Comparison of ENCODE assay signal across 19 cellular contexts in the genomic region with DNA sequence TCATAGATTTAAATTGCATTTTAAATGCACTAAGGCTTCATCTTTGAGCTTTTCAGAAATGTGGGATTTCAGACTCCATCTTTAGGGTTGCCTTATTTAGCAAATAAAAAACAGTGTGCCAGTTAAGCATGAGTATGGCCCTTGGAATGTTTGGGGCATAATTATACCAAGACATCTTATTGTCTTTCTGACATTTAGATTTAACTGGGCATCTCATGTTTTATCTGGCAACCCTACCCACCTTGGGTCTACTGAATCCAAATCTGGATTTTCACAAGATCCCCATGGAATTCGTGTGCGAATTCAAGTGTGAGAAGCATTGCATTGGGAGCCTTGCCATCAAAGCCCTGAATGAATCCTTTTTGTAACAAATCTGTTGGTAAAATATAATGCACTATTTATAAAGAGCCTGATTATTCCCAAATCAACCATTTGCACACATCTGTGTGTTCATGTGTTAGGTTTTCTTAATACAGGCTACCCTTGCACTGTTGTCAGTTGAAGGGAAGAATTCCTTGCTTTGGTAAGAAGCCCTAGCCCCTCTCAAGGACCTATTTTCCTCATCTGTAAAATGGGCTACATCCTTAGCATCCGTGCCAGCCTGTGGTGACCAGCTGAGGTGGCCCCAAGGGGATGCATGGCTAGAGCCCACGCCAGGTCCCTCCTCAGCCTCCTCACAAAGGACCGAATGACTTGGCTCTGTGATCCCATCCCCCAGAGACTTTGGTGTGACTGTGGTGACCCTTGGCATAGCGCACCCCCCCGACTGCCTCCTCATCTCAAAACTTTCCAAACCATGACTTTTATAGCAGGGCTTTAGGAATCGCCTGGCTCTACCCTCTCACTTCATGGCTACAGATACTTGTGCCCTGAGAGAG. TPM values are rescaled to one million over a fixed set of nuclear protein-coding genes. Genes with fewer than 3 reads are reported as not detected.
DNase-seq lines count a peak whose midpoint lies in the region; ATAC-seq and TF ChIP-seq lines count a peak whose summit lies in the region.
"Had no signal": no experiment of that assay in that cellular context is flagged by ENCODE, and none has a peak within 500 bp of the region (broad histone marks: within the 10 kb centered on the region; RNA-seq: fewer than 3 reads in every experiment).

No MANE protein-coding gene starts in this region.

- H4K91ac ChIP-seq in neuronal stem cell (ENCODE audit: low read depth, low read length, poor library complexity) = no peak overlapping the region

- no peak for TF ChIP-seq EP300 in SK-N-SH (IDR thresholded peaks at IDR 0.05; ENCODE audit: borderline replicate concordance in 1 of 2, low read depth in 1 of 2, low read length in 1 of 2)

- peaks cover 29% of the 10 kb centered on the region for H3F3A ChIP-seq in SK-N-SH (replicated peaks; ENCODE audit: insufficient read depth)

- H3K4me3 ChIP-seq in SK-N-SH (ENCODE audit: low read depth in 2 of 2, low read length in 1 of 2) (no peak overlapping the region), dorsolateral prefrontal cortex (peak overlapping the region in 2 of 59 donors; percentile 10 to 14), neuronal stem cell (ENCODE audit: low read length in 2 of 2) (no peak overlapping the region), tibial artery (no peak overlapping the region)
- H3K4me3 ChIP-seq: BLaER1, psoas muscle had no signal

- no peak for DNase-seq in SK-N-SH
- DNase-seq in dorsolateral prefrontal cortex = no peak
- DNase-seq in neuronal stem cell (ENCODE audit: low spot score) = no peak
- DNase-seq in tibial artery = no peak
- DNase-seq in foreskin melanocyte = no peak
- no peak for DNase-seq in NCI-H128 (lab: John Stamatoyannopoulos, UW; ENCODE audit: unreplicated experiment)
- no peak for DNase-seq in COR-L47 (lab: John Stamatoyannopoulos, UW)
- DNase-seq: activated gamma-delta T cell, dermis blood vessel endothelial cell, DMS153, erythroblast, H7, left colon, NCI-H1694, psoas muscle, SHP77 had no signal

- POLR2A ChIA-PET in SK-N-SH (lab: Yijun Ruan, JAX) = no interaction called here

- CTCF ChIA-PET in SK-N-SH (lab: Yijun Ruan, JAX) = no interaction called here

- H3K36me3 ChIP-seq in SK-N-SH (replicated peaks in 1 of 2; ENCODE audit: control insufficient read depth in 1 of 2, insufficient read depth in 2 of 2, low read length in 1 of 2) = no peaks in the 10 kb centered on the region
- H3K36me3 ChIP-seq in neuronal stem cell (replicated peaks in 1 of 2; ENCODE audit: control insufficient read depth in 2 of 2, insufficient read depth in 2 of 2, low read length in 2 of 2) = no peaks in the 10 kb centered on the region
- no peaks in the 10 kb centered on the region for H3K36me3 ChIP-seq in tibial artery
- H3K36me3 ChIP-seq: BLaER1 had no signal

- peaks cover 63% of the 10 kb centered on the region for H3K79me2 ChIP-seq in SK-N-SH (ENCODE audit: insufficient read depth)

- H3K9me3 ChIP-seq in SK-N-SH (no peaks in the 10 kb centered on the region), neuronal stem cell (replicated peaks in 1 of 2; ENCODE audit: control insufficient read depth in 2 of 2, insufficient read depth in 1 of 2, low read depth in 1 of 2, low read length in 2 of 2) (no peaks in the 10 kb centered on the region), tibial artery (no peaks in the 10 kb centered on the region)
- H3K9me3 ChIP-seq: BLaER1, psoas muscle had no signal

- no peak overlapping the region for H2BK15ac ChIP-seq in neuronal stem cell (ENCODE audit: low read length)

- H2BK12ac ChIP-seq in neuronal stem cell (ENCODE audit: low read length) = no peak overlapping the region

- no peak for ATAC-seq in SK-N-SH treated with all-trans-retinoic acid at 6 μM for 48 hours
- ATAC-seq: left colon, psoas muscle had no signal

- peak overlapping the region; percentile 37 for H3K18ac ChIP-seq in neuronal stem cell (ENCODE audit: low read length)

- H3K9me2 ChIP-seq in SK-N-SH = no peaks in the 10 kb centered on the region

- no peak overlapping the region for H2BK120ac ChIP-seq in neuronal stem cell (ENCODE audit: low read depth, low read length)

- H4K8ac ChIP-seq in neuronal stem cell (ENCODE audit: low read depth, low read length) = no peak overlapping the region

- H2AFZ ChIP-seq in SK-N-SH (ENCODE audit: low read depth) (no peak overlapping the region), neuronal stem cell (ENCODE audit: low read length) (no peak overlapping the region)

- H2BK5ac ChIP-seq in neuronal stem cell (ENCODE audit: low read length) = no peak overlapping the region

- no peak overlapping the region for H2AK5ac ChIP-seq in neuronal stem cell (ENCODE audit: low read depth, low read length)

- no peaks in the 10 kb centered on the region for H3K27me3 ChIP-seq in SK-N-SH (ENCODE audit: insufficient read depth)
- H3K27me3 ChIP-seq in dorsolateral prefrontal cortex = no peaks in the 10 kb centered on the region
- H3K27me3 ChIP-seq in neuronal stem cell (ENCODE audit: control insufficient read depth in 3 of 3, insufficient read depth in 3 of 3, low read depth in 1 of 3, low read length in 3 of 3) = no peaks in the 10 kb centered on the region
- H3K27me3 ChIP-seq in tibial artery = no peaks in the 10 kb centered on the region
- H3K27me3 ChIP-seq: BLaER1 had no signal

- H3K4me2 ChIP-seq in SK-N-SH (peak overlapping the region; percentile 4; the same call in 1 of the 2 replicates), neuronal stem cell (ENCODE audit: insufficient read depth, low read length, poor library complexity, severe bottlenecking) (no peak overlapping the region)
- H3K4me2 ChIP-seq: BLaER1 had no signal

- no peak overlapping the region for H3K9ac ChIP-seq in SK-N-SH
- no peak overlapping the region for H3K9ac ChIP-seq in neuronal stem cell (ENCODE audit: low read depth, low read length, poor library complexity)
- H3K9ac ChIP-seq: BLaER1 had no signal

- no peaks in the 10 kb centered on the region for H3K79me1 ChIP-seq in neuronal stem cell (ENCODE audit: low read depth, low read length)

- H3K4me1 ChIP-seq in SK-N-SH (ENCODE audit: control insufficient read depth in 1 of 2, insufficient read depth in 2 of 2, low read depth in 1 of 2, low read length in 1 of 2) (peaks cover 18 to 64% of the 10 kb centered on the region in 2 experiments), neuronal stem cell (ENCODE audit: control insufficient read depth in 2 of 2, insufficient read depth in 1 of 2, low read depth in 1 of 2, low read length in 2 of 2) (peaks cover 6 to 15% of the 10 kb centered on the region in 2 donors), tibial artery (peaks cover 5 to 100% (median 97%) of the 10 kb centered on the region in 4 donors)

- H3K27ac ChIP-seq in SK-N-SH (ENCODE audit: low read depth in 2 of 2, low read length in 1 of 2) (peak overlapping the region; percentile 22 to 95; a peak in 3 of 4 replicates), dorsolateral prefrontal cortex (peak overlapping the region in 58 of 59 donors; percentile 38 to 100 (median 98)), neuronal stem cell (replicated peaks; ENCODE audit: low read length) (no peak overlapping the region), tibial artery (peak overlapping the region; percentile 92 to 95)
- H3K27ac ChIP-seq: 22Rv1, BLaER1, psoas muscle had no signal

- H3K23ac ChIP-seq in neuronal stem cell (ENCODE audit: low read depth, low read length, poor library complexity) = no peak overlapping the region

- intact Hi-C loops in dorsolateral prefrontal cortex (cut with DNase I) (loop anchor here (5.0 kb wide), 1 partner anchor 64 kb away; no protein-coding TSS in a partner anchor), tibial artery (cut with DNase I; ENCODE audit: low total_unique reads) (loop anchor here (5.0 kb wide), 1 partner anchor 41 kb away; no protein-coding TSS in a partner anchor)

- no peak for TF ChIP-seq RAD21 in SK-N-SH (IDR thresholded peaks at IDR 0.05; ENCODE audit: low read length)

- no peaks in the 10 kb centered on the region for H4K20me1 ChIP-seq in SK-N-SH (ENCODE audit: insufficient read depth)
- H4K20me1 ChIP-seq: BLaER1 had no signal

- TF ChIP-seq CTCF in SK-N-SH (IDR thresholded peaks at IDR 0.05) (no peak), dorsolateral prefrontal cortex (IDR thresholded peaks at IDR 0.05 in 54 of 56, conservative IDR thresholded peaks at IDR 0.05 in 2 of 56; ENCODE audit: low read depth in 1 of 56, partially characterized antibody in 56 of 56) (no peak), tibial artery (IDR thresholded peaks at IDR 0.05) (no peak)

- H3K14ac ChIP-seq in neuronal stem cell (ENCODE audit: low read length) = no peak overlapping the region

- H3K4ac ChIP-seq in neuronal stem cell (ENCODE audit: low read length) = no peak overlapping the region

- WGBS in SK-N-SH (ENCODE audit: low lambda C conversion rate) = 98% methylated on average over 6 of the region's 8 CpGs
- no CpG with 5 or more reads among the region's 8 CpGs for WGBS in neuronal stem cell (ENCODE audit: extremely low coverage in 2 of 2, insufficient read length in 2 of 2, insufficient replicate concordance in 1 of 2), 2 donors

TF ChIP-seq in SK-N-SH, 30 proteins besides CTCF, POLR2A, EP300 and RAD21 (continues in another document):
- TF ChIP-seq, protein P1, sequence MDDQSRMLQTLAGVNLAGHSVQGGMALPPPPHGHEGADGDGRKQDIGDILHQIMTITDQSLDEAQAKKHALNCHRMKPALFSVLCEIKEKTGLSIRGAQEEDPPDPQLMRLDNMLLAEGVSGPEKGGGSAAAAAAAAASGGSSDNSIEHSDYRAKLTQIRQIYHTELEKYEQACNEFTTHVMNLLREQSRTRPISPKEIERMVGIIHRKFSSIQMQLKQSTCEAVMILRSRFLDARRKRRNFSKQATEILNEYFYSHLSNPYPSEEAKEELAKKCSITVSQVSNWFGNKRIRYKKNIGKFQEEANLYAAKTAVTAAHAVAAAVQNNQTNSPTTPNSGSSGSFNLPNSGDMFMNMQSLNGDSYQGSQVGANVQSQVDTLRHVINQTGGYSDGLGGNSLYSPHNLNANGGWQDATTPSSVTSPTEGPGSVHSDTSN (IDR thresholded peaks at IDR 0.05) = 0 out of 2 replicates have a peak, but pooled peaks have one; percentile 36

TF ChIP-seq in SK-N-SH treated with all-trans-retinoic acid at 6 μM for 48 hours, 23 proteins besides CTCF, POLR2A, EP300 and RAD21 (continues in another document):
- TF ChIP-seq ESRRG (CRISPR knock-in tag; IDR thresholded peaks at IDR 0.05) = no peak
- no peak for TF ChIP-seq TOX (CRISPR knock-in tag; IDR thresholded peaks at IDR 0.05; ENCODE audit: borderline replicate concordance)
- no peak for TF ChIP-seq GLIS3 (CRISPR knock-in tag; IDR thresholded peaks at IDR 0.05)

RNA-seq across cellular contexts. Expression of a gene that starts 8.1 kb away (rescaled TPM):
- 168 and 172 TPM in 2 replicates for polyA plus RNA-seq in SK-N-SH (2012; rRNA removed)
- polyA plus RNA-seq in SK-N-SH (2012; cell fraction: cytosol; rRNA removed) = 82.7 and 123 TPM in 2 replicates
- 205 and 218 TPM in 2 replicates for polyA plus RNA-seq in SK-N-SH (2012; cell fraction: nucleus; rRNA removed)
- 100 to 1,000 TPM in 119 of 120 experiments, 10 to 100 TPM in 1; 88.2 to 740 (median 233) TPM for total RNA-seq in dorsolateral prefrontal cortex
- 29.4 TPM for polyA plus RNA-seq in neuronal stem cell (2013, experiment 1 of 2)
- polyA plus RNA-seq in neuronal stem cell (2013, experiment 2 of 2) = 28.1 TPM
